12 cellular contexts compared by ENCODE assay signal in the genomic region with DNA sequence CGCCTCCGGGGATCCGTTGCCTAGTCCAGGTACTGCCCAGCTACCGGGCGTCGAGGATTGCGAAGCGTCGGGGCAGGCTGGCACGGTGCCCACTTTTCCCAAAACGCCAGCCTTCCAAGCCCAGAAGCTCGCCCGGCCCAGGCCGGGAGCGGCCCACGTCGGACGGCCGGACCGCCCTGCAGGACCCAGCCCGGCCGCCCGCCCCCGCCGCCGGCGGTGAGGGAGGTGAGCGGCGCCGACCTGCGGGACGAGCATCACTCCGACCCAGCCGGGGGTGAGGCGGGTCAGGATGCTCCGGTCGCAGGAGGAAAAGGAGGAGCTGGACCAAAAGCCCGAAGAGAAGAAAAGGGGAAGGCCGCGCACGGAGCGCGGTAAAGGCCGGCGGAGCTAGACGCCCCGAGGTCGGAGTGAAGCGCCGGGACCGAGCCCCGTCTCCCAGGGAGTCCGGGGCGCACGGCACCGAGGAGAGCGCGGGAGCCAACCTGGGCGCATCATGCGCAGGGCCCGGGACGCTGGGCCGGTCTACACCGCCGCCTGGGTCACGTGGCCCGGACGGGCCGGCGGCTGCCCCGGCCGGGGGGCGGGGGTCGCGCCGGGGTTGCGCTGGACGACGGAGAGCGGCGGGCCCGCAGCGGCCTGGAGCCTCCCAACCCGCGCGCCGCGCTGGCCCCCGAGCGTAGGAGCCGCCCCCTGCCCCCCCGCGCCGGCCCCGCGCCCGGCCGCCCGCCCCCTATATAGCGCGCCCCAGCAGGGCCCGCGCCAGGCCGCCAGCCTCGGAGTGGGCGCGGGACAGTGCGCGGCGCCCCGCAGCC. TPM values are rescaled to one million over a fixed set of nuclear protein-coding genes. Genes with fewer than 3 reads are reported as not detected.
DNase-seq lines count a peak whose midpoint lies in the region; ATAC-seq lines count a peak whose summit lies in the region.
"Had no signal": no experiment of that assay in that cellular context is flagged by ENCODE, and none has a peak within 500 bp of the region (broad histone marks: within the 10 kb centered on the region; RNA-seq: fewer than 3 reads in every experiment).

A gene (plus strand): TSS at position 762 of the 812 bp plus-strand sequence. CDS start 146 bp downstream, outside the sequence.

- peak; percentile 38 for DNase-seq in NCI-H748 (lab: John Stamatoyannopoulos, UW; ENCODE audit: unreplicated experiment)
- DNase-seq in NCI-H748 treated with DMSO at 0.1 percent for 48 hours (lab: John Stamatoyannopoulos, UW) = no peak
- no peak for DNase-seq in activated naive CD8-positive, alpha-beta T cell treated with anti-CD3 and anti-CD28 coated beads, Interleukin-2, amount 10 ng/mL, durations not matched to agents 7 days and 5 days
- DNase-seq in iPS-NIHi7 (ENCODE audit: extremely low spot score) = peak; percentile 57
- no peak for DNase-seq in stimulated activated naive B cell treated with anti-CD40 and anti-IgM and Interleukin-4, amounts not matched to agents 10 μg/mL and 1 μg/mL and 100 μg/mL, for 72 hours
- no peak for DNase-seq in NCI-H1436 (lab: John Stamatoyannopoulos, UW)
- no peak for DNase-seq in LoVo (ENCODE audit: low spot score)
- DNase-seq: amygdala, SHP77 treated with DMSO at 0.1 percent for 48 hours had no signal

- POLR2A ChIA-PET in activated naive CD8-positive, alpha-beta T cell treated with anti-CD3 and anti-CD28 coated beads, Interleukin-2, amount 10 ng/mL, durations not matched to agents 7 days and 5 days (lab: Charles Lee) = interaction anchor here (0.5 kb wide), 1 partner anchor 383 kb away, joined by 5 read pairs; no protein-coding TSS in a partner anchor

- peak within 1 kb of the TSS; percentile 5 for H3K4me3 Mint-ChIP-seq in activated naive CD8-positive, alpha-beta T cell treated with anti-CD3 and anti-CD28 coated beads, Interleukin-2, amount 10 ng/mL, durations not matched to agents 7 days and 5 days
- peak within 1 kb of the TSS; percentile 11 to 52 for H3K4me3 Mint-ChIP-seq in stimulated activated naive B cell treated with anti-CD40 and anti-IgM and Interleukin-4, amounts not matched to agents 10 μg/mL and 1 μg/mL and 100 μg/mL, for 72 hours

- ATAC-seq in activated naive CD8-positive, alpha-beta T cell treated with anti-CD3 and anti-CD28 coated beads, Interleukin-2, amount 10 ng/mL, durations not matched to agents 7 days and 5 days (ENCODE audit: low read depth) = no peak
- ATAC-seq in stimulated activated naive B cell treated with anti-CD40 and anti-IgM and Interleukin-4, amounts not matched to agents 10 μg/mL and 1 μg/mL and 100 μg/mL, for 72 hours (replicated peaks) = peak; percentile 12 to 21
- no peak for ATAC-seq in HG03196 (IDR thresholded peaks at IDR 0.05; ENCODE audit: unreplicated experiment)

- H3K27ac Mint-ChIP-seq in activated naive CD8-positive, alpha-beta T cell treated with anti-CD3 and anti-CD28 coated beads, Interleukin-2, amount 10 ng/mL, durations not matched to agents 7 days and 5 days = no peak within 1 kb of the TSS
- peak within 1 kb of the TSS; percentile 31 for H3K27ac Mint-ChIP-seq in stimulated activated naive B cell treated with anti-CD40 and anti-IgM and Interleukin-4, amounts not matched to agents 10 μg/mL and 1 μg/mL and 100 μg/mL, for 72 hours

- no peaks in the 10 kb centered on the region for H3K9me3 Mint-ChIP-seq in activated naive CD8-positive, alpha-beta T cell treated with anti-CD3 and anti-CD28 coated beads, Interleukin-2, amount 10 ng/mL, durations not matched to agents 7 days and 5 days
- no peaks in the 10 kb centered on the region for H3K9me3 Mint-ChIP-seq in stimulated activated naive B cell treated with anti-CD40 and anti-IgM and Interleukin-4, amounts not matched to agents 10 μg/mL and 1 μg/mL and 100 μg/mL, for 72 hours

- peaks cover 4% of the 10 kb centered on the region for H3K4me1 Mint-ChIP-seq in activated naive CD8-positive, alpha-beta T cell treated with anti-CD3 and anti-CD28 coated beads, Interleukin-2, amount 10 ng/mL, durations not matched to agents 7 days and 5 days
- peaks cover 9 to 15% of the 10 kb centered on the region in 2 donors for H3K4me1 Mint-ChIP-seq in stimulated activated naive B cell treated with anti-CD40 and anti-IgM and Interleukin-4, amounts not matched to agents 10 μg/mL and 1 μg/mL and 100 μg/mL, for 72 hours

- H3K36me3 Mint-ChIP-seq in activated naive CD8-positive, alpha-beta T cell treated with anti-CD3 and anti-CD28 coated beads, Interleukin-2, amount 10 ng/mL, durations not matched to agents 7 days and 5 days = no peaks in the 10 kb centered on the region
- no peaks in the 10 kb centered on the region for H3K36me3 Mint-ChIP-seq in stimulated activated naive B cell treated with anti-CD40 and anti-IgM and Interleukin-4, amounts not matched to agents 10 μg/mL and 1 μg/mL and 100 μg/mL, for 72 hours

- H3K27me3 Mint-ChIP-seq in activated naive CD8-positive, alpha-beta T cell treated with anti-CD3 and anti-CD28 coated beads, Interleukin-2, amount 10 ng/mL, durations not matched to agents 7 days and 5 days = peaks cover 78% of the 10 kb centered on the region
- H3K27me3 Mint-ChIP-seq in stimulated activated naive B cell treated with anti-CD40 and anti-IgM and Interleukin-4, amounts not matched to agents 10 μg/mL and 1 μg/mL and 100 μg/mL, for 72 hours = peaks cover 75 to 88% of the 10 kb centered on the region in 2 donors

RNA-seq across cellular contexts. Expression of the gene that starts here (rescaled TPM):
- total RNA-seq in activated naive CD8-positive, alpha-beta T cell treated with anti-CD3 and anti-CD28 coated beads, Interleukin-2, amount 10 ng/mL, durations not matched to agents 7 days and 5 days = not detected
- total RNA-seq: myocyte, subcutaneous adipose tissue had no signal

Comparison
In these comparisons a context has a peak if more than half of its experiments do, and no peak if none do; other contexts are left out.
1. DNase-seq: peak in NCI-H748 (single experiment) and iPS-NIHi7 (single experiment); none in NCI-H748 treated with DMSO at 0.1 percent for 48 hours (single experiment), activated naive CD8-positive, alpha-beta T cell treated with anti-CD3 and anti-CD28 coated beads, Interleukin-2, amount 10 ng/mL, durations not matched to agents 7 days and 5 days (single experiment), stimulated activated naive B cell treated with anti-CD40 and anti-IgM and Interleukin-4, amounts not matched to agents 10 μg/mL and 1 μg/mL and 100 μg/mL, for 72 hours (single experiment), NCI-H1436 (single experiment) and LoVo (single experiment).
2. ATAC-seq: peak in stimulated activated naive B cell treated with anti-CD40 and anti-IgM and Interleukin-4, amounts not matched to agents 10 μg/mL and 1 μg/mL and 100 μg/mL, for 72 hours (2 of 2); none in activated naive CD8-positive, alpha-beta T cell treated with anti-CD3 and anti-CD28 coated beads, Interleukin-2, amount 10 ng/mL, durations not matched to agents 7 days and 5 days (single experiment) and HG03196 (single experiment).